Comparison of ENCODE assay signal across 24 cellular contexts in genomic region chr2:26742053-26742770, GRCh38. TPM values are rescaled to one million over a fixed set of nuclear protein-coding genes. Genes with fewer than 3 reads are reported as not detected.
"Had no signal": no experiment of that assay in that cellular context is flagged by ENCODE, and none has a peak within 500 bp of the region (broad histone marks: within the 10 kb centered on the region; RNA-seq: fewer than 3 reads in every experiment).

No MANE protein-coding gene starts in this region.

- H3K27me3 ChIP-seq: brain microvascular endothelial cell, cardiac muscle cell had no signal

- H3K4me3 ChIP-seq: cardiac muscle cell had no signal

- H3K36me3 ChIP-seq: brain microvascular endothelial cell, cardiac muscle cell had no signal

- H3K9ac ChIP-seq: KMS-11 had no signal

- H3K4me2 ChIP-seq: KMS-11 had no signal

- ATAC-seq: activated naive CD4-positive, alpha-beta T cell treated with anti-CD3 and anti-CD28 coated beads, Interleukin-2, amount 50 U/mL, for 72 hours; activated T-cell treated with anti-CD3 and anti-CD28 coated beads, Interleukin-2, amount 50 U/mL, for 4 hours; T-cell had no signal

- H3K27ac ChIP-seq: brain microvascular endothelial cell, cardiac muscle cell, KMS-11 had no signal

- DNase-seq: activated B cell treated with CpG ODN at 0.5 μM for 24 hours; activated CD4-positive, alpha-beta T cell treated with anti-CD3 and anti-CD28 coated beads for 1 hour; activated CD4-positive, alpha-beta T cell treated with anti-CD3 and anti-CD28 coated beads, Interleukin-2, amount 10 ng/mL, durations not matched to agents 24 days and 14 days; activated CD4-positive, alpha-beta T cell treated with anti-CD3 and anti-CD28 coated beads, Interleukin-2, amount 50 U/mL, for 48 hours; activated CD8-positive, alpha-beta memory T cell treated with anti-CD3 and anti-CD28 coated beads for 24 hours; activated effector memory CD4-positive, alpha-beta T cell treated with anti-CD3 and anti-CD28 coated beads, Interleukin-2, amount 50 U/mL, for 16 hours; activated naive CD4-positive, alpha-beta T cell treated with Interleukin-2 at 50 U/mL for 16 hours; activated T-cell treated with anti-CD3 and anti-CD28 coated beads, Interleukin-2, amount 50 U/mL, for 4 hours; amygdala; brain microvascular endothelial cell; NCI-H1092; NCI-H1417; NCI-H2029 treated with DMSO at 0.1 percent for 48 hours; NCI-H345; NCI-H510A; SHP77 treated with DMSO at 0.1 percent for 48 hours; T-cell; T-helper 2 cell; T1000 had no signal

RNA-seq across cellular contexts. Expression of gene KCNK3, which starts 49.7 kb away (rescaled TPM):
- total RNA-seq: activated B cell treated with CpG ODN at 0.5 μM for 24 hours; activated CD4-positive, alpha-beta T cell treated with anti-CD3 and anti-CD28 coated beads, Interleukin-2, amount 10 ng/mL, durations not matched to agents 24 days and 14 days; activated naive CD4-positive, alpha-beta T cell treated with anti-CD3 and anti-CD28 coated beads, Interleukin-2, amount 50 U/mL, for 72 hours; MCF 10A; SK-MEL-5 had no signal
